In the genomic region with DNA sequence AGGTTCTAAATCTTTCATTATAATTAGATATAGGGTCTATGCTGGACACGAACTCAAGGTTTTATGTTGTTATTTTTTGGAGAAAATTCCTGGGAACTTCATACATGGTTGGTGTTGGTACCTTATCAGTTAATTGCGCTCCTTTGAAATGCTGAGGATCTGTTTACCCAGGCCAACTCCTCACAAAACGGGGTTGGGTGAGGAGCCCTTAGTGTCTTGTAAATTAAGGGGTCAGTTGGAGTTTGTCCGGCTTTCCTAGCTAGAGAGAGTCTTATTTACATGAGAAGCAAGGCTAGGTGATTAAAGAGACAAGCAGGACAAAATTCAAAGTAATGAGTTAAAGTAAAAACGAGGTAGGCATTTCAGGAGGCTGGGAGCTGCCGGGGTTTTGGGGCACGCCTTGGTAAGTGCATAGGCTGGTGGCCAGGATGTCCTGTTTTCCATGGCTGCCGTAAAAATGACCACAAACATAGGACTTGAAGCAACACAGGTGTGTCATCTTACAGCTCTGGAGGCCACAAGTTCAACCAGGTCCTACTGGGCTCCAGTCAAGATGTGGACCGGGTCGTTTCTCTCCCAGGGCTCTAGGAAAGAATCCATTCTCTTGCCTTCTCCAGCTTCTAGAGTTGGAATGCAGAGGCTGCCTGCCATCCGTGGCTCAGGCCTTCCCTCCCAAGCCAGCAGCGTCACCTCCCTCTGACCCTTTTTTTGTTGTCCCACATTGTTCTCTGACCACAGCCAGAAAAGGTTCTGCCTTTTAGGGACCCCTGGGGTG, we compare ENCODE assay signal across 1 cellular context.
TF ChIP-seq lines count a peak whose summit lies in the region.

No MANE protein-coding gene starts in this region.

TF ChIP-seq in WTC11, 78 proteins besides CTCF, POLR2A, EP300 and RAD21:
- TF ChIP-seq, protein P1, sequence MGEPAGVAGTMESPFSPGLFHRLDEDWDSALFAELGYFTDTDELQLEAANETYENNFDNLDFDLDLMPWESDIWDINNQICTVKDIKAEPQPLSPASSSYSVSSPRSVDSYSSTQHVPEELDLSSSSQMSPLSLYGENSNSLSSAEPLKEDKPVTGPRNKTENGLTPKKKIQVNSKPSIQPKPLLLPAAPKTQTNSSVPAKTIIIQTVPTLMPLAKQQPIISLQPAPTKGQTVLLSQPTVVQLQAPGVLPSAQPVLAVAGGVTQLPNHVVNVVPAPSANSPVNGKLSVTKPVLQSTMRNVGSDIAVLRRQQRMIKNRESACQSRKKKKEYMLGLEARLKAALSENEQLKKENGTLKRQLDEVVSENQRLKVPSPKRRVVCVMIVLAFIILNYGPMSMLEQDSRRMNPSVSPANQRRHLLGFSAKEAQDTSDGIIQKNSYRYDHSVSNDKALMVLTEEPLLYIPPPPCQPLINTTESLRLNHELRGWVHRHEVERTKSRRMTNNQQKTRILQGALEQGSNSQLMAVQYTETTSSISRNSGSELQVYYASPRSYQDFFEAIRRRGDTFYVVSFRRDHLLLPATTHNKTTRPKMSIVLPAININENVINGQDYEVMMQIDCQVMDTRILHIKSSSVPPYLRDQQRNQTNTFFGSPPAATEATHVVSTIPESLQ (CRISPR knock-in tag; IDR thresholded peaks at IDR 0.05): no peak
- TF ChIP-seq, protein P2, sequence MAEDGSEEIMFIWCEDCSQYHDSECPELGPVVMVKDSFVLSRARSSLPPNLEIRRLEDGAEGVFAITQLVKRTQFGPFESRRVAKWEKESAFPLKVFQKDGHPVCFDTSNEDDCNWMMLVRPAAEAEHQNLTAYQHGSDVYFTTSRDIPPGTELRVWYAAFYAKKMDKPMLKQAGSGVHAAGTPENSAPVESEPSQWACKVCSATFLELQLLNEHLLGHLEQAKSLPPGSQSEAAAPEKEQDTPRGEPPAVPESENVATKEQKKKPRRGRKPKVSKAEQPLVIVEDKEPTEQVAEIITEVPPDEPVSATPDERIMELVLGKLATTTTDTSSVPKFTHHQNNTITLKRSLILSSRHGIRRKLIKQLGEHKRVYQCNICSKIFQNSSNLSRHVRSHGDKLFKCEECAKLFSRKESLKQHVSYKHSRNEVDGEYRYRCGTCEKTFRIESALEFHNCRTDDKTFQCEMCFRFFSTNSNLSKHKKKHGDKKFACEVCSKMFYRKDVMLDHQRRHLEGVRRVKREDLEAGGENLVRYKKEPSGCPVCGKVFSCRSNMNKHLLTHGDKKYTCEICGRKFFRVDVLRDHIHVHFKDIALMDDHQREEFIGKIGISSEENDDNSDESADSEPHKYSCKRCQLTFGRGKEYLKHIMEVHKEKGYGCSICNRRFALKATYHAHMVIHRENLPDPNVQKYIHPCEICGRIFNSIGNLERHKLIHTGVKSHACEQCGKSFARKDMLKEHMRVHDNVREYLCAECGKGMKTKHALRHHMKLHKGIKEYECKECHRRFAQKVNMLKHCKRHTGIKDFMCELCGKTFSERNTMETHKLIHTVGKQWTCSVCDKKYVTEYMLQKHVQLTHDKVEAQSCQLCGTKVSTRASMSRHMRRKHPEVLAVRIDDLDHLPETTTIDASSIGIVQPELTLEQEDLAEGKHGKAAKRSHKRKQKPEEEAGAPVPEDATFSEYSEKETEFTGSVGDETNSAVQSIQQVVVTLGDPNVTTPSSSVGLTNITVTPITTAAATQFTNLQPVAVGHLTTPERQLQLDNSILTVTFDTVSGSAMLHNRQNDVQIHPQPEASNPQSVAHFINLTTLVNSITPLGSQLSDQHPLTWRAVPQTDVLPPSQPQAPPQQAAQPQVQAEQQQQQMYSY (CRISPR knock-in tag; IDR thresholded peaks at IDR 0.05): peak; percentile 67
